16 cellular contexts compared by ENCODE assay signal in the genomic region with DNA sequence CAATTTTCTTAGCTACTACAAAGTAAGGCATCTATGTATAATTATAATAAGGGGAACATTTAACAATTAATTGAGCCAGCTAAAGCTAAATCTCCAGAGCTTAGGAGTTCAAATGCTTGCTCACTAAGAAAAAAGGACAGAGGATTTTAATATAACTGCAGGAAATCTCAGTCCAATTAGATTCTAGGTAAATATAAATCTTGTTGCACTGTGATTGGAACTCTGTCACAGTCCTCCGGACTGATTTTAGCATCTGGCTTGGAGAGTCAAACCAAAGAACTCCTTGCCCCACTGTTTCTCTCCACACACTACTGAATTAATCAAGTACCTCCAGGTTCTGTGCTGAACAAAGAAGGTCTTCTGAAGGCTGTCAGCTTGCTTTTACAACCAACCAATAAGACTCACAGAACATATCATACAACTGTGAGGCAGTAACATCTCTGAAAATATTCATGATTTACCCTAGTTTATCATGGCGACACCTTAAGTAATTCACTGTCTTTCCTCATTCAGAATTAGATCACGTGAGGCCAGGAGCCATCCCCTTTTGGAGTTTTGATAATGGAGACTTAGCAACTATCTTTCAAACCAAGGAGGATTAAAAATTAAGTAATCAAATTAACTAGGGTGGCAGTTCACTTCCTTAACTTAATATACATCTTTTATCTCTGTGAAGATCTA.
DNase-seq lines count a peak whose midpoint lies in the region; ATAC-seq and TF ChIP-seq lines count a peak whose summit lies in the region.
"Had no signal": no experiment of that assay in that cellular context is flagged by ENCODE, and none has a peak within 500 bp of the region (broad histone marks: within the 10 kb centered on the region; RNA-seq: fewer than 3 reads in every experiment).

No MANE protein-coding gene starts in this region.

- in situ Hi-C loops in Panc1 (cut with HindIII; ENCODE audit: low pct_unique_long_range_greater_than_20kb, low sequenced_read_pairs), result no loop called here
- in situ Hi-C loops in GM23248 (cut with MboI), result no loop called here

- H3K9me3 ChIP-seq in heart right ventricle (no peaks in the 10 kb centered on the region), Panc1 (ENCODE audit: control insufficient read depth, insufficient read depth, low read depth, low read length) (no peaks in the 10 kb centered on the region), BE2C (no peaks in the 10 kb centered on the region), GM23248 (ENCODE audit: low read depth) (no peaks in the 10 kb centered on the region)
- H3K9me3 ChIP-seq: A549 had no signal

- H3K79me2 ChIP-seq in GM23248 (ENCODE audit: insufficient read depth), result peaks cover 33% of the 10 kb centered on the region

- ATAC-seq in Right ventricle myocardium superior (ENCODE audit: poor library complexity) (peak; percentile 34), heart right ventricle (no peak), Panc1 (no peak), left lobe of liver (peak; percentile 10)
- no peak for ATAC-seq in stimulated activated memory B cell treated with anti-CD40 and anti-IgM and Interleukin-4, amounts not matched to agents 10 μg/mL and 1 μg/mL and 100 μg/mL, for 72 hours
- ATAC-seq: A549, SK-N-SH treated with all-trans-retinoic acid at 6 μM for 48 hours had no signal

- TF ChIP-seq CTCF in heart right ventricle (IDR thresholded peaks at IDR 0.05), result no peak
- TF ChIP-seq CTCF in Panc1 (IDR thresholded peaks at IDR 0.05), result no peak
- TF ChIP-seq CTCF in BE2C (IDR thresholded peaks at IDR 0.05; ENCODE audit: low read depth, low read length), result no peak

- H2AFZ ChIP-seq in GM23248, result no peak overlapping the region
- H2AFZ ChIP-seq: PC-9 had no signal

- no peaks in the 10 kb centered on the region for H3K27me3 Mint-ChIP-seq in stimulated activated memory B cell treated with anti-CD40 and anti-IgM and Interleukin-4, amounts not matched to agents 10 μg/mL and 1 μg/mL and 100 μg/mL, for 72 hours
- H3K27me3 Mint-ChIP-seq: CD4-positive, alpha-beta memory T cell had no signal

- POLR2A ChIA-PET in Panc1 (lab: Charles Lee), result no interaction called here

- H4K20me1 ChIP-seq in GM23248 (ENCODE audit: insufficient read depth), result no peaks in the 10 kb centered on the region

- H3K36me3 Mint-ChIP-seq in stimulated activated memory B cell treated with anti-CD40 and anti-IgM and Interleukin-4, amounts not matched to agents 10 μg/mL and 1 μg/mL and 100 μg/mL, for 72 hours, result peaks cover 4% of the 10 kb centered on the region

- no peaks in the 10 kb centered on the region for H3F3A ChIP-seq in GM23248 (ENCODE audit: insufficient read depth)

- BruUV-seq in Panc1 (replicated peaks; lab: Mats Ljungman, UMichigan), result no TSS peak

- intact Hi-C loops in Right ventricle myocardium superior (cut with DNase I) (no loop called here), heart right ventricle (cut with DNase I) (loop anchor here in 1 of 10 donors (5.0 kb wide), 1 partner anchor 39 kb away; no protein-coding TSS in a partner anchor), Panc1 (cut with micrococcal nuclease; ENCODE audit: unreplicated experiment) (no loop called here)

- H3K27ac ChIP-seq in heart right ventricle (peak overlapping the region in 4 of 10 donors; percentile 6 to 49 (median 10)), Panc1 (ENCODE audit: low read length) (peak overlapping the region; percentile 29; the same call in 1 of the 2 replicates), GM23248 (no peak overlapping the region)
- H3K27ac ChIP-seq: A549, PC-9 had no signal

- H3K4me1 ChIP-seq in heart right ventricle, result peaks cover 0 to 55% (median 39%) of the 10 kb centered on the region in 9 donors
- H3K4me1 ChIP-seq in Panc1 (ENCODE audit: control insufficient read depth, insufficient read depth, low read length), result peaks cover 10% of the 10 kb centered on the region
- H3K4me1 ChIP-seq in BE2C, result no peaks in the 10 kb centered on the region
- peaks cover under 1% of the 10 kb centered on the region for H3K4me1 ChIP-seq in GM23248 (ENCODE audit: insufficient read depth)

- H3K9ac ChIP-seq in GM23248, result no peak overlapping the region

- no peak overlapping the region for H3K4me3 Mint-ChIP-seq in stimulated activated memory B cell treated with anti-CD40 and anti-IgM and Interleukin-4, amounts not matched to agents 10 μg/mL and 1 μg/mL and 100 μg/mL, for 72 hours
- H3K4me3 Mint-ChIP-seq: CD4-positive, alpha-beta memory T cell had no signal

- 55 to 63% methylated on average over 3 of the region's 3 CpGs for WGBS in heart right ventricle, 2 donors
- 84 to 88% methylated on average over 3 of the region's 3 CpGs for WGBS in GM23248 (ENCODE audit: low coverage in 1 of 2, low lambda C conversion rate in 2 of 2, missing lambda C conversion rate in 2 of 2), 2 experiments

- CTCF ChIA-PET in Panc1 (lab: Charles Lee), result no interaction called here

- DNase-seq in Right ventricle myocardium superior (no peak), heart right ventricle (no peak), Panc1 (ENCODE audit: low read depth, low spot score) (no peak), left lobe of liver (ENCODE audit: low spot score) (no peak), BE2C (no peak), NCI-H2196 (lab: John Stamatoyannopoulos, UW; ENCODE audit: unreplicated experiment) (no peak), GM23248 (no peak)
- DNase-seq: CD4-positive, alpha-beta memory T cell; IMR-90; MV-4-11; NCI-H1417 treated with DMSO at 0.1 percent for 48 hours; NCI-H2029 treated with DMSO at 0.1 percent for 48 hours; PC-9 had no signal

- H3K36me3 ChIP-seq in heart right ventricle (no peaks in the 10 kb centered on the region), Panc1 (ENCODE audit: control insufficient read depth, insufficient read depth, low read length) (peaks cover 4% of the 10 kb centered on the region; the same call in 1 of the 2 replicates), BE2C (no peaks in the 10 kb centered on the region), GM23248 (ENCODE audit: low read depth) (no peaks in the 10 kb centered on the region)

- no peak overlapping the region for H3K4me2 ChIP-seq in GM23248 (ENCODE audit: unreplicated experiment)
- H3K4me2 ChIP-seq: A549, PC-9 had no signal

- no peaks in the 10 kb centered on the region for H3K9me3 Mint-ChIP-seq in stimulated activated memory B cell treated with anti-CD40 and anti-IgM and Interleukin-4, amounts not matched to agents 10 μg/mL and 1 μg/mL and 100 μg/mL, for 72 hours
- H3K9me3 Mint-ChIP-seq: CD4-positive, alpha-beta memory T cell had no signal

- H3K27me3 ChIP-seq in heart right ventricle, result no peaks in the 10 kb centered on the region
- H3K27me3 ChIP-seq in Panc1 (ENCODE audit: control insufficient read depth, insufficient read depth, low read length), result no peaks in the 10 kb centered on the region
- no peaks in the 10 kb centered on the region for H3K27me3 ChIP-seq in BE2C
- no peaks in the 10 kb centered on the region for H3K27me3 ChIP-seq in GM23248 (replicated peaks; ENCODE audit: insufficient read depth)

- H3K4me1 Mint-ChIP-seq in stimulated activated memory B cell treated with anti-CD40 and anti-IgM and Interleukin-4, amounts not matched to agents 10 μg/mL and 1 μg/mL and 100 μg/mL, for 72 hours, result peaks cover 41% of the 10 kb centered on the region
- H3K4me1 Mint-ChIP-seq: CD4-positive, alpha-beta memory T cell had no signal

- H3K4me3 ChIP-seq in heart right ventricle (no peak overlapping the region), Panc1 (ENCODE audit: low read depth in 2 of 2, low read length in 2 of 2) (no peak overlapping the region), BE2C (ENCODE audit: low read depth, low read length) (no peak overlapping the region), GM23248 (no peak overlapping the region)
- H3K4me3 ChIP-seq: A549, PC-9 had no signal

- H3K9me2 ChIP-seq in GM23248 (ENCODE audit: insufficient read depth), result no peaks in the 10 kb centered on the region

- H3K27ac Mint-ChIP-seq in stimulated activated memory B cell treated with anti-CD40 and anti-IgM and Interleukin-4, amounts not matched to agents 10 μg/mL and 1 μg/mL and 100 μg/mL, for 72 hours, result peak overlapping the region; percentile 6
- H3K27ac Mint-ChIP-seq: CD4-positive, alpha-beta memory T cell had no signal

Comparison
In these comparisons a context has a peak if more than half of its experiments do, and no peak if none do; other contexts are left out.
1. ATAC-seq: peak in Right ventricle myocardium superior (single experiment) and left lobe of liver (single experiment); none in heart right ventricle (0 of 8), Panc1 (single experiment) and stimulated activated memory B cell treated with anti-CD40 and anti-IgM and Interleukin-4, amounts not matched to agents 10 μg/mL and 1 μg/mL and 100 μg/mL, for 72 hours (single experiment).